Comparison of ENCODE assay signal across 15 cellular contexts in the genomic region with DNA sequence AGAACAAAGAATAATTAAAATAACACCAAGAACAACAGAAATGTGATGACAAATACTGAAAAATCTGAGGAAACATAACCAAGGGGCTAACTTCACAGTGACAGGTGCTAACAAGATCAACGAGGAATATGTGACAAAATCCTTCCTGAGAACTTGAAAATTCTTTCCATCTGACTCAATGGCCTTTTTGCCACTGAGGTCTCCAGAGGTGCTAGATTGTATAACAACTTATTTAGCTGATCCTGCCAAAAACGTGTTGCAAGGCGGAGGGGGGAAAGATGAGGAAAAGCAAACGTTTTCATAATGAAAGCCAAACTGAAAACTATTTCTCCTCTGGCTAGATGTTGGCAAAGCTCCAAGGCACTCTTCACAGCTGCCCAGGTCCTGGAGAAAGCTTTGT.
DNase-seq lines count a peak whose midpoint lies in the region; TF ChIP-seq lines count a peak whose summit lies in the region.
"Had no signal": no experiment of that assay in that cellular context is flagged by ENCODE, and none has a peak within 500 bp of the region (broad histone marks: within the 10 kb centered on the region; RNA-seq: fewer than 3 reads in every experiment).

No MANE protein-coding gene starts in this region.

- H3K4me3 ChIP-seq in fibroblast of the aortic adventitia (ENCODE audit: low read depth, low read length), result no peak overlapping the region
- H3K4me3 ChIP-seq: BLaER1 treated with 17β-estradiol and CSF1 and Interleukin-3, amounts not matched to agents 10 nM and 100 nM; GM12878 had no signal

- DNase-seq in NCI-H748 (lab: John Stamatoyannopoulos, UW; ENCODE audit: unreplicated experiment), result peak; percentile 11
- no peak for DNase-seq in NCI-H748 treated with DMSO at 0.1 percent for 48 hours (lab: John Stamatoyannopoulos, UW)
- peak; percentile 81 for DNase-seq in NCI-H1105 treated with DMSO at 0.1 percent for 48 hours (lab: John Stamatoyannopoulos, UW)
- DNase-seq in fibroblast of the aortic adventitia (ENCODE audit: low read depth), result peak; percentile 30
- no peak for DNase-seq in activated CD4-positive, alpha-beta T cell treated with anti-CD3 and anti-CD28 coated beads, Interleukin-2, amount 50 U/mL, for 48 hours
- no peak for DNase-seq in NAMALWA (ENCODE audit: low spot score)
- no peak for DNase-seq in stimulated activated CD4-positive, alpha-beta T cell treated with anti-CD3 and anti-CD28 coated beads, Interleukin-15, amount 100 ng/mL, for 24 hours
- DNase-seq: ACHN; Calu3; CD4-positive, CD25-positive, alpha-beta regulatory T cell; DMS 273 treated with DMSO at 0.1 percent for 48 hours; HCEC 1CT; HFFc6 had no signal

- no peak for TF ChIP-seq CTCF in fibroblast of the aortic adventitia (IDR thresholded peaks at IDR 0.05; ENCODE audit: insufficient read depth, low read length)

Comparison
In these comparisons a context has a peak if more than half of its experiments do, and no peak if none do; other contexts are left out.
1. DNase-seq: peak in NCI-H748 (single experiment), NCI-H1105 treated with DMSO at 0.1 percent for 48 hours (single experiment) and fibroblast of the aortic adventitia (single experiment); none in NCI-H748 treated with DMSO at 0.1 percent for 48 hours (single experiment), activated CD4-positive, alpha-beta T cell treated with anti-CD3 and anti-CD28 coated beads, Interleukin-2, amount 50 U/mL, for 48 hours (0 of 2), NAMALWA (single experiment) and stimulated activated CD4-positive, alpha-beta T cell treated with anti-CD3 and anti-CD28 coated beads, Interleukin-15, amount 100 ng/mL, for 24 hours (single experiment).